In genomic region chr2:26961603-26962184, GRCh38 we compare ENCODE assay signal across 1 cellular context.
A peak's percentile ranks its signal among the peaks of the same experiment; 100 is the strongest.
TF ChIP-seq lines count a peak whose summit lies in the region.

No MANE protein-coding gene starts in this region.

TF ChIP-seq in WTC11, 78 proteins besides CTCF, POLR2A, EP300 and RAD21 (continued from another document):
- TF ChIP-seq ZNF532 (CRISPR knock-in tag; IDR thresholded peaks at IDR 0.05; ENCODE audit: borderline replicate concordance): no peak
- peak; percentile 59; the same call in 1 of the 2 replicates for TF ChIP-seq GTF2I (CRISPR knock-in tag; conservative IDR thresholded peaks at IDR 0.05)
- TF ChIP-seq AFF4 (CRISPR knock-in tag; IDR thresholded peaks at IDR 0.05; ENCODE audit: borderline replicate concordance): no peak
- TF ChIP-seq HMGXB4 (CRISPR knock-in tag; IDR thresholded peaks at IDR 0.05): no peak
- TF ChIP-seq E2F4 (CRISPR knock-in tag; IDR thresholded peaks at IDR 0.05; ENCODE audit: borderline replicate concordance, low read depth): no peak
